ENCODE assay signal across 23 cellular contexts in the genomic region with DNA sequence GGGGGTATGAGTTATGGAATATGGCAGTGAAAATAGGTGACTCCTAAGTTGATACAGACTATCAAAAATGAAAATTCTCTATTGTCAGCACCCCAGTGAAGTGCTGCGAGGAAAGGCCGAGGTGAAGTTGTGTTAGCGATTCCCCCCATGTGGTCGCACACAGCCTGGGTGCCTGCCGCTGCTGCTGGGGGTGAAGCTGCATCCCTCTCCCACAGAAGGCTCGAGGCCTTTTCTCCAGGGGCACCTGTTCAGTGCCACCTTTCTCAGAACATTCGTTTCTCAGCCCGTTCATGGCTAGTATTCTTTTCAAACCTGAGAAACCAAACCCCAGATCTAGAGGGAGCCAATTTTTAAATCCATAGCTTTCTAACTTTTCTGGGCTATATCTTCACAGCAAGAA.
"Had no signal": no experiment of that assay in that cellular context is flagged by ENCODE, and none has a peak within 500 bp of the region (broad histone marks: within the 10 kb centered on the region; RNA-seq: fewer than 3 reads in every experiment).

No MANE protein-coding gene starts in this region.

- H3K4me3 ChIP-seq: colonic mucosa, esophagus muscularis mucosa, gastroesophageal sphincter, heart left ventricle, hepatocyte, neural progenitor cell, prostate gland, right atrium auricular region, sigmoid colon, suprapubic skin, transverse colon had no signal

- H3K4me1 Mint-ChIP-seq: nephron, neural progenitor cell had no signal

- H3K4me1 ChIP-seq: foreskin keratinocyte, gastroesophageal sphincter, neural progenitor cell, prostate gland, sigmoid colon had no signal

- DNase-seq: colonic mucosa; dermis blood vessel endothelial cell; effector memory CD4-positive, alpha-beta T cell; foreskin keratinocyte; heart left ventricle; kidney; mesendoderm; midbrain; naive thymus-derived CD4-positive, alpha-beta T cell; nucleus accumbens; sigmoid colon; stimulated activated CD4-positive, alpha-beta T cell treated with anti-CD3 and anti-CD28 coated beads, Interleukin-4, amount 100 ng/mL, for 4 hours; stimulated activated naive B cell treated with anti-CD40 and anti-IgM and Interleukin-4, amounts not matched to agents 10 μg/mL and 1 μg/mL and 100 μg/mL, for 72 hours; transverse colon had no signal

- H3K9me3 Mint-ChIP-seq: naive thymus-derived CD4-positive, alpha-beta T cell; nephron; neural progenitor cell; stimulated activated naive B cell treated with anti-CD40 and anti-IgM and Interleukin-4, amounts not matched to agents 10 μg/mL and 1 μg/mL and 100 μg/mL, for 72 hours; stimulated activated naive CD8-positive, alpha-beta T cell treated with anti-CD3 and anti-CD28 coated beads, Interleukin-15, Interleukin-2, amounts not matched to agents 100 ng/mL and 50 ng/mL, for 24 hours had no signal

- H3K27ac Mint-ChIP-seq: nephron; neural progenitor cell; stimulated activated naive B cell treated with anti-CD40 and anti-IgM and Interleukin-4, amounts not matched to agents 10 μg/mL and 1 μg/mL and 100 μg/mL, for 72 hours had no signal

- H3K27ac ChIP-seq: esophagus muscularis mucosa, foreskin keratinocyte, gastroesophageal sphincter, heart left ventricle, neural progenitor cell, prostate gland, right atrium auricular region, sigmoid colon, suprapubic skin had no signal

- H2AFZ ChIP-seq: hepatocyte, neural progenitor cell had no signal

- H3K9me3 ChIP-seq: colonic mucosa, esophagus muscularis mucosa, gastroesophageal sphincter, heart left ventricle, prostate gland, right atrium auricular region, sigmoid colon, suprapubic skin, transverse colon had no signal

- H3K27me3 ChIP-seq: colonic mucosa, esophagus muscularis mucosa, foreskin keratinocyte, gastroesophageal sphincter, heart left ventricle, hepatocyte, neural progenitor cell, right atrium auricular region, sigmoid colon, suprapubic skin, transverse colon had no signal

- H3K36me3 ChIP-seq: colonic mucosa, prostate gland, right atrium auricular region, sigmoid colon, suprapubic skin, transverse colon had no signal

- H3K4me2 ChIP-seq: hepatocyte, neural progenitor cell had no signal

- H3K4me3 Mint-ChIP-seq: naive thymus-derived CD4-positive, alpha-beta T cell; nephron; neural progenitor cell; stimulated activated naive B cell treated with anti-CD40 and anti-IgM and Interleukin-4, amounts not matched to agents 10 μg/mL and 1 μg/mL and 100 μg/mL, for 72 hours; stimulated activated naive CD8-positive, alpha-beta T cell treated with anti-CD3 and anti-CD28 coated beads, Interleukin-15, Interleukin-2, amounts not matched to agents 100 ng/mL and 50 ng/mL, for 24 hours had no signal

- H3K27me3 Mint-ChIP-seq: naive thymus-derived CD4-positive, alpha-beta T cell; stimulated activated naive B cell treated with anti-CD40 and anti-IgM and Interleukin-4, amounts not matched to agents 10 μg/mL and 1 μg/mL and 100 μg/mL, for 72 hours; stimulated activated naive CD8-positive, alpha-beta T cell treated with anti-CD3 and anti-CD28 coated beads, Interleukin-15, Interleukin-2, amounts not matched to agents 100 ng/mL and 50 ng/mL, for 24 hours had no signal

- H3K9ac ChIP-seq: neural progenitor cell had no signal
